Comparison of ENCODE assay signal across 1 cellular context in genomic region chr17:2175294-2175628, GRCh38.
TF ChIP-seq lines count a peak whose summit lies in the region.

No MANE protein-coding gene starts in this region.

TF ChIP-seq in H1, 55 proteins besides CTCF, POLR2A, EP300 and RAD21:
- TF ChIP-seq HDAC6 (IDR thresholded peaks at IDR 0.05; ENCODE audit: low read depth, low read length) (no peak), CTBP2 (IDR thresholded peaks at IDR 0.05; ENCODE audit: borderline replicate concordance, insufficient read depth, insufficient read length, low read length) (no peak), ASH2L (IDR thresholded peaks at IDR 0.05; ENCODE audit: low read length) (no peak), SIRT6 (IDR thresholded peaks at IDR 0.05; ENCODE audit: low read length) (no peak), E2F6 (IDR thresholded peaks at IDR 0.05) (no peak), SAP30 (IDR thresholded peaks at IDR 0.05; ENCODE audit: insufficient read depth, insufficient replicate concordance, low read length) (no peak), CHD1 (IDR thresholded peaks at IDR 0.05; ENCODE audit: low read depth, low read length) (no peak), JUN (IDR thresholded peaks at IDR 0.05; ENCODE audit: low read depth, low read length) (no peak), PHF8 (conservative IDR thresholded peaks at IDR 0.05; ENCODE audit: low read depth, low read length) (no peak), SP1 (IDR thresholded peaks at IDR 0.05; ENCODE audit: low read depth, low read length) (no peak), SUZ12 (IDR thresholded peaks at IDR 0.05; ENCODE audit: low read length) (no peak), TCF12 (IDR thresholded peaks at IDR 0.05; ENCODE audit: low read depth, low read length) (no peak), HDAC2 (IDR thresholded peaks at IDR 0.05; ENCODE audit: borderline replicate concordance in 1 of 2, low read depth in 2 of 2, low read length in 2 of 2) (no peak), NRF1 (IDR thresholded peaks at IDR 0.05; ENCODE audit: low read depth, low read length) (no peak), SP2 (IDR thresholded peaks at IDR 0.05; ENCODE audit: low read length) (no peak), TBP (IDR thresholded peaks at IDR 0.05; ENCODE audit: low read depth, low read length) (no peak), BCL11A (IDR thresholded peaks at IDR 0.05; ENCODE audit: low read depth in 2 of 2, low read length in 2 of 2) (no peak), POU5F1 (IDR thresholded peaks at IDR 0.05; ENCODE audit: low read depth, low read length) (no peak), GABPA (IDR thresholded peaks at IDR 0.05; ENCODE audit: borderline replicate concordance, insufficient read depth, low read length) (no peak)
TF ChIP-seq in H1: peak in this region for 0.
